Comparison of ENCODE assay signal across 9 cellular contexts in the genomic region with DNA sequence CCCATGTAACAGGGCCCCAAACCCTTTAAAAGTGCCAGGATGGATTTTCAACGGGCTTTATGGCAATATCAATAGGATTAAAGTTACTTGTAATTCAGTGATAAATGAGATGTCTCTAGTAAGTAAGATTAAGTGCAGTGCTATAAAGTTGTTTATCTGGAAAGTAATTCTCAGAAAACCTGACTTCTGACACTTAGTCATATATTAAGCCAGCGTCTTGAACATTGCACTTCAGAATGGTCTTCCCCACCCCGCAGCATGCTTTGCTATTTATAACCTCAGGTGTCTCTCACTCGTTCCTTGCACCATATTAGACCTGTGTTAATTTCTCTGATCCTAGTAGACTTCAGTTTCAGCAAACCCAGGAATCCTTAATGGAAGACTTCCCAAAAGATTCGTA. TPM values are rescaled to one million over a fixed set of nuclear protein-coding genes. Genes with fewer than 3 reads are reported as not detected.
DNase-seq lines count a peak whose midpoint lies in the region; ATAC-seq and TF ChIP-seq lines count a peak whose summit lies in the region.
"Had no signal": no experiment of that assay in that cellular context is flagged by ENCODE, and none has a peak within 500 bp of the region (broad histone marks: within the 10 kb centered on the region; RNA-seq: fewer than 3 reads in every experiment).

No MANE protein-coding gene starts in this region.

- no peak overlapping the region for H3K18ac ChIP-seq in mesenchymal stem cell (ENCODE audit: low read depth in 1 of 2, low read length in 2 of 2)

- TF ChIP-seq CTCF in brain (conservative IDR thresholded peaks at IDR 0.05): no peak
- no peak for TF ChIP-seq CTCF in testis (IDR thresholded peaks at IDR 0.05)

- WGBS in mesenchymal stem cell: 30% methylated on average over 5 of the region's 5 CpGs
- 7 to 28% methylated on average over 5 of the region's 5 CpGs for WGBS in testis, 2 donors

- no peak for TF ChIP-seq POLR2A in testis (IDR thresholded peaks at IDR 0.05)

- H3K4me3 ChIP-seq in mesenchymal stem cell (ENCODE audit: insufficient read depth in 1 of 2, low read depth in 1 of 2, low read length in 2 of 2) (peak overlapping the region in 1 of 2 experiments; percentile 89), testis (peak overlapping the region; percentile 13 to 97)

- H2AK5ac ChIP-seq in mesenchymal stem cell (ENCODE audit: low read length, severe bottlenecking): peak overlapping the region; percentile 35

- no peak overlapping the region for H4K91ac ChIP-seq in mesenchymal stem cell (ENCODE audit: low read length)

- H3K4me2 ChIP-seq in mesenchymal stem cell (ENCODE audit: low read length, poor library complexity, severe bottlenecking): peak overlapping the region; percentile 81

- no peak overlapping the region for H2BK120ac ChIP-seq in mesenchymal stem cell (ENCODE audit: low read depth, low read length)

- H3K9ac ChIP-seq in mesenchymal stem cell (ENCODE audit: low read length): peak overlapping the region; percentile 95

- H3K9me3 Mint-ChIP-seq in activated T-cell treated with anti-CD3 and anti-CD28 coated beads, Interleukin-2, amount 50 U/mL, for 4 hours: no peaks in the 10 kb centered on the region
- peaks cover 0 to 8% (median 0%) of the 10 kb centered on the region in 5 experiments for H3K9me3 Mint-ChIP-seq in brain

- H3K9me3 ChIP-seq in mesenchymal stem cell (ENCODE audit: control insufficient read depth, low read length) (no peaks in the 10 kb centered on the region), testis (no peaks in the 10 kb centered on the region)
- H3K9me3 ChIP-seq: colonic mucosa had no signal

- H3K36me3 ChIP-seq in mesenchymal stem cell (ENCODE audit: control insufficient read depth in 1 of 2, insufficient read depth in 2 of 2, low read depth in 1 of 2, low read length in 2 of 2): no peaks in the 10 kb centered on the region
- H3K36me3 ChIP-seq in testis (ENCODE audit: low read depth, missing control alignments): no peaks in the 10 kb centered on the region
- H3K36me3 ChIP-seq: colonic mucosa had no signal

- H3K27me3 ChIP-seq in mesenchymal stem cell (ENCODE audit: control insufficient read depth in 1 of 2, insufficient read depth in 1 of 2, low read length in 2 of 2) (no peaks in the 10 kb centered on the region), testis (no peaks in the 10 kb centered on the region)

- no peak overlapping the region for H4K8ac ChIP-seq in mesenchymal stem cell (ENCODE audit: low read length)

- peak in 1 of 2 donors; percentile 5 for ATAC-seq in activated T-cell treated with anti-CD3 and anti-CD28 coated beads, Interleukin-2, amount 50 U/mL, for 4 hours
- ATAC-seq in GM19328 (IDR thresholded peaks at IDR 0.05; ENCODE audit: unreplicated experiment) (no peak), GM21360 (IDR thresholded peaks at IDR 0.05; ENCODE audit: unreplicated experiment) (no peak)

- H3K4ac ChIP-seq in mesenchymal stem cell (ENCODE audit: low read depth in 1 of 2, low read length in 2 of 2): no peak overlapping the region

- H2AFZ ChIP-seq in mesenchymal stem cell (ENCODE audit: low read depth, low read length): no peak overlapping the region

- no peak overlapping the region for H3K14ac ChIP-seq in mesenchymal stem cell (ENCODE audit: low read length in 2 of 2)

- H3K4me1 ChIP-seq in mesenchymal stem cell (ENCODE audit: control insufficient read depth, insufficient read depth, low read depth, low read length): peaks cover 2% of the 10 kb centered on the region
- H3K4me1 ChIP-seq in testis: no peaks in the 10 kb centered on the region
- H3K4me1 ChIP-seq: colonic mucosa had no signal

- DNase-seq in activated T-cell treated with anti-CD3 and anti-CD28 coated beads, Interleukin-2, amount 50 U/mL, for 4 hours: no peak
- no peak for DNase-seq in activated T-cell treated with anti-CD3 and anti-CD28 coated beads, Interleukin-2, amount 50 U/mL, for 1 hour
- DNase-seq in mesenchymal stem cell (no peak), testis (no peak), NCI-H526 (lab: John Stamatoyannopoulos, UW) (no peak)

- H3K23ac ChIP-seq in mesenchymal stem cell (ENCODE audit: low read length in 2 of 2): no peak overlapping the region

- peak overlapping the region in 4 of 5 experiments; percentile 88 to 98 (median 97) for H3K27ac Mint-ChIP-seq in brain

- H2BK5ac ChIP-seq in mesenchymal stem cell (ENCODE audit: low read depth, low read length, poor library complexity, severe bottlenecking): no peak overlapping the region

- no peaks in the 10 kb centered on the region for H3K36me3 Mint-ChIP-seq in activated T-cell treated with anti-CD3 and anti-CD28 coated beads, Interleukin-2, amount 50 U/mL, for 4 hours (ENCODE audit: insufficient read depth)
- no peaks in the 10 kb centered on the region for H3K36me3 Mint-ChIP-seq in brain

- no peak overlapping the region for H3K27ac ChIP-seq in mesenchymal stem cell (ENCODE audit: low read length, poor library complexity, severe bottlenecking)
- peak overlapping the region; percentile 37 to 88 for H3K27ac ChIP-seq in testis

- peaks cover 34% of the 10 kb centered on the region for H3K4me1 Mint-ChIP-seq in activated T-cell treated with anti-CD3 and anti-CD28 coated beads, Interleukin-2, amount 50 U/mL, for 4 hours (ENCODE audit: low read depth)
- peaks cover 51% of the 10 kb centered on the region for H3K4me1 Mint-ChIP-seq in brain

- H2BK12ac ChIP-seq in mesenchymal stem cell (ENCODE audit: low read length in 2 of 2): no peak overlapping the region

- peaks cover 10% of the 10 kb centered on the region for H3K27me3 Mint-ChIP-seq in activated T-cell treated with anti-CD3 and anti-CD28 coated beads, Interleukin-2, amount 50 U/mL, for 4 hours (ENCODE audit: low read depth)
- peaks cover 37% of the 10 kb centered on the region for H3K27me3 Mint-ChIP-seq in brain

- intact Hi-C loops in testis (cut with DNase I; ENCODE audit: low total_unique reads): no loop called here

- no peaks in the 10 kb centered on the region for H3K79me1 ChIP-seq in mesenchymal stem cell (replicated peaks; ENCODE audit: low read length, poor library complexity, severe bottlenecking)

- H2BK15ac ChIP-seq in mesenchymal stem cell (ENCODE audit: low read depth, poor library complexity, severe bottlenecking): no peak overlapping the region

- H3K4me3 Mint-ChIP-seq in activated T-cell treated with anti-CD3 and anti-CD28 coated beads, Interleukin-2, amount 50 U/mL, for 4 hours: peak overlapping the region; percentile 95
- H3K4me3 Mint-ChIP-seq in brain: peak overlapping the region; percentile 90 to 98 (median 97)

RNA-seq across cellular contexts. Expression of a gene that starts 2.1 kb away (rescaled TPM):
- total RNA-seq in activated T-cell treated with anti-CD3 and anti-CD28 coated beads, Interleukin-2, amount 50 U/mL, for 4 hours: 100 to 1,000 TPM in 2 of 3 donors, 10 to 100 TPM in 1; 71.5 to 148 (median 141) TPM
- polyA plus RNA-seq in brain (ENCODE audit: insufficient read depth, low read depth, low replicate concordance): 6.7 TPM
- 32.9 TPM for polyA plus RNA-seq in mesenchymal stem cell (2013, experiment 1 of 2)
- 32.6 TPM for polyA plus RNA-seq in mesenchymal stem cell (2013, experiment 2 of 2)
- 100 to 1,000 TPM in 1 of 2 donors, 10 to 100 TPM in 1; 84.6 to 112 TPM for total RNA-seq in testis
- polyA plus RNA-seq in testis (ENCODE audit: insufficient read depth, low read depth, low replicate concordance): 22.0 TPM
